Comparison of ENCODE assay signal across 1 cellular context in the genomic region with DNA sequence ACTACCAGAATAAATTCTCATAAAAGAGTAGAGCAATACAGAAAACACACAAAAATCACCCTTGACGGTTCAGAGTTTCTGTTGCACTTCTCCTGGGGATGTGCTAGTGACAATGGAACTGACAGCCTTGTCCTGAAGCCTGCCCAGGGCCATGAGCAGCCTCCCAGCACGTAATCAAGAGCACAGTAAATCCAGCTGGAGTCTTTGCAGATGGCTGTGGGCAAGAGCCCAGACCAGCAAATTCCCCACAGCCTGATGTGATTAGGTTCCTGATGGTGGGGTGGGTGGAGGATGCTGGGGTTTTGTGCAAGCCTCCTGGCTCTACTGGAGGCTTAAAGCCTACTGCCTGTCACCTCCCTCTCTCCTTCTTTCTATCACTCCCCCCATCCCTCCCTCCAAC.
TF ChIP-seq lines count a peak whose summit lies in the region.

No MANE protein-coding gene starts in this region.

TF ChIP-seq in SK-N-SH, 30 proteins besides CTCF, POLR2A, EP300 and RAD21 (continued from another document):
- TF ChIP-seq, protein P1, sequence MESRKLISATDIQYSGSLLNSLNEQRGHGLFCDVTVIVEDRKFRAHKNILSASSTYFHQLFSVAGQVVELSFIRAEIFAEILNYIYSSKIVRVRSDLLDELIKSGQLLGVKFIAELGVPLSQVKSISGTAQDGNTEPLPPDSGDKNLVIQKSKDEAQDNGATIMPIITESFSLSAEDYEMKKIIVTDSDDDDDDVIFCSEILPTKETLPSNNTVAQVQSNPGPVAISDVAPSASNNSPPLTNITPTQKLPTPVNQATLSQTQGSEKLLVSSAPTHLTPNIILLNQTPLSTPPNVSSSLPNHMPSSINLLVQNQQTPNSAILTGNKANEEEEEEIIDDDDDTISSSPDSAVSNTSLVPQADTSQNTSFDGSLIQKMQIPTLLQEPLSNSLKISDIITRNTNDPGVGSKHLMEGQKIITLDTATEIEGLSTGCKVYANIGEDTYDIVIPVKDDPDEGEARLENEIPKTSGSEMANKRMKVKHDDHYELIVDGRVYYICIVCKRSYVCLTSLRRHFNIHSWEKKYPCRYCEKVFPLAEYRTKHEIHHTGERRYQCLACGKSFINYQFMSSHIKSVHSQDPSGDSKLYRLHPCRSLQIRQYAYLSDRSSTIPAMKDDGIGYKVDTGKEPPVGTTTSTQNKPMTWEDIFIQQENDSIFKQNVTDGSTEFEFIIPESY (IDR thresholded peaks at IDR 0.05; ENCODE audit: borderline replicate concordance, low read depth), result no peak
- TF ChIP-seq YY1 (IDR thresholded peaks at IDR 0.05; ENCODE audit: low read depth), result no peak
- no peak for TF ChIP-seq POLR2AphosphoS5 (IDR thresholded peaks at IDR 0.05; ENCODE audit: low read depth, low read length)
- TF ChIP-seq RCOR1 (IDR thresholded peaks at IDR 0.05; ENCODE audit: low read length), result peak; percentile 72
- no peak for TF ChIP-seq NFIC (IDR thresholded peaks at IDR 0.05; ENCODE audit: borderline replicate concordance)
